Comparison of ENCODE assay signal across 2 cellular contexts in genomic region chr17:77304051-77304745, GRCh38.
TF ChIP-seq lines count a peak whose summit lies in the region.

No MANE protein-coding gene starts in this region.

TF ChIP-seq in IMR-90, 13 proteins besides CTCF, POLR2A, EP300 and RAD21 (continued from another document):
- TF ChIP-seq SMC3 (IDR thresholded peaks at IDR 0.05; ENCODE audit: low read depth, low read length) = no peak
- TF ChIP-seq RFX5 (IDR thresholded peaks at IDR 0.05; ENCODE audit: low read depth, low read length) = no peak
- TF ChIP-seq MAFK (IDR thresholded peaks at IDR 0.05; ENCODE audit: low read depth, low read length) = no peak
TF ChIP-seq in IMR-90: peak in this region for 0.

TF ChIP-seq in SK-N-SH treated with all-trans-retinoic acid at 6 μM for 48 hours, 23 proteins besides CTCF, POLR2A, EP300 and RAD21 (continued from another document):
- TF ChIP-seq ZFP3 (CRISPR knock-in tag; IDR thresholded peaks at IDR 0.05) = no peak
- TF ChIP-seq TCF4 (CRISPR knock-in tag; IDR thresholded peaks at IDR 0.05; ENCODE audit: borderline replicate concordance) = no peak
- TF ChIP-seq OSR1 (CRISPR knock-in tag; IDR thresholded peaks at IDR 0.05) = no peak
- no peak for TF ChIP-seq CSDC2 (CRISPR knock-in tag; IDR thresholded peaks at IDR 0.05)
- no peak for TF ChIP-seq RARB (CRISPR knock-in tag; IDR thresholded peaks at IDR 0.05)
- no peak for TF ChIP-seq CSRNP3 (CRISPR knock-in tag; IDR thresholded peaks at IDR 0.05)
- no peak for TF ChIP-seq ZC3H10 (CRISPR knock-in tag; IDR thresholded peaks at IDR 0.05)
- TF ChIP-seq ESRRG (CRISPR knock-in tag; IDR thresholded peaks at IDR 0.05) = no peak
- no peak for TF ChIP-seq ARNTL (CRISPR knock-in tag; IDR thresholded peaks at IDR 0.05; ENCODE audit: borderline replicate concordance, low read depth)
- TF ChIP-seq SNAI2 (CRISPR knock-in tag; IDR thresholded peaks at IDR 0.05) = no peak
- TF ChIP-seq BACH2 (CRISPR knock-in tag; IDR thresholded peaks at IDR 0.05; ENCODE audit: borderline replicate concordance) = no peak
- TF ChIP-seq GLIS3 (CRISPR knock-in tag; IDR thresholded peaks at IDR 0.05) = no peak
- TF ChIP-seq, protein P1, sequence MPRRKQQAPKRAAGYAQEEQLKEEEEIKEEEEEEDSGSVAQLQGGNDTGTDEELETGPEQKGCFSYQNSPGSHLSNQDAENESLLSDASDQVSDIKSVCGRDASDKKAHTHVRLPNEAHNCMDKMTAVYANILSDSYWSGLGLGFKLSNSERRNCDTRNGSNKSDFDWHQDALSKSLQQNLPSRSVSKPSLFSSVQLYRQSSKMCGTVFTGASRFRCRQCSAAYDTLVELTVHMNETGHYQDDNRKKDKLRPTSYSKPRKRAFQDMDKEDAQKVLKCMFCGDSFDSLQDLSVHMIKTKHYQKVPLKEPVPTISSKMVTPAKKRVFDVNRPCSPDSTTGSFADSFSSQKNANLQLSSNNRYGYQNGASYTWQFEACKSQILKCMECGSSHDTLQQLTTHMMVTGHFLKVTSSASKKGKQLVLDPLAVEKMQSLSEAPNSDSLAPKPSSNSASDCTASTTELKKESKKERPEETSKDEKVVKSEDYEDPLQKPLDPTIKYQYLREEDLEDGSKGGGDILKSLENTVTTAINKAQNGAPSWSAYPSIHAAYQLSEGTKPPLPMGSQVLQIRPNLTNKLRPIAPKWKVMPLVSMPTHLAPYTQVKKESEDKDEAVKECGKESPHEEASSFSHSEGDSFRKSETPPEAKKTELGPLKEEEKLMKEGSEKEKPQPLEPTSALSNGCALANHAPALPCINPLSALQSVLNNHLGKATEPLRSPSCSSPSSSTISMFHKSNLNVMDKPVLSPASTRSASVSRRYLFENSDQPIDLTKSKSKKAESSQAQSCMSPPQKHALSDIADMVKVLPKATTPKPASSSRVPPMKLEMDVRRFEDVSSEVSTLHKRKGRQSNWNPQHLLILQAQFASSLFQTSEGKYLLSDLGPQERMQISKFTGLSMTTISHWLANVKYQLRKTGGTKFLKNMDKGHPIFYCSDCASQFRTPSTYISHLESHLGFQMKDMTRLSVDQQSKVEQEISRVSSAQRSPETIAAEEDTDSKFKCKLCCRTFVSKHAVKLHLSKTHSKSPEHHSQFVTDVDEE (CRISPR knock-in tag; IDR thresholded peaks at IDR 0.05) = no peak
- no peak for TF ChIP-seq TOX (CRISPR knock-in tag; IDR thresholded peaks at IDR 0.05; ENCODE audit: borderline replicate concordance)
